23 cellular contexts compared by ENCODE assay signal in genomic region chr16:2285731-2286191, GRCh38. TPM values are rescaled to one million over a fixed set of nuclear protein-coding genes. Genes with fewer than 3 reads are reported as not detected.
DNase-seq lines count a peak whose midpoint lies in the region; FAIRE-seq and TF ChIP-seq lines count a peak whose summit lies in the region.
"Had no signal": no experiment of that assay in that cellular context is flagged by ENCODE, and none has a peak within 500 bp of the region (broad histone marks: within the 10 kb centered on the region; RNA-seq: fewer than 3 reads in every experiment).

No MANE protein-coding gene starts in this region.

- no peak overlapping the region for H3K27ac ChIP-seq in kidney (ENCODE audit: low read depth in 2 of 2, low read length in 2 of 2)
- H3K27ac ChIP-seq in WERI-Rb-1, result no peak overlapping the region; the same call in 1 of the 2 replicates
- H3K27ac ChIP-seq: A549; BLaER1 treated with 17β-estradiol and CSF1 and Interleukin-3, amounts not matched to agents 10 nM and 100 nM had no signal

- H3K9me3 ChIP-seq in kidney (ENCODE audit: control insufficient read depth in 1 of 2, low read length in 2 of 2) (no peaks in the 10 kb centered on the region), WERI-Rb-1 (ENCODE audit: severe bottlenecking) (peaks cover 5% of the 10 kb centered on the region)
- H3K9me3 ChIP-seq: A549; BLaER1 treated with 17β-estradiol and CSF1 and Interleukin-3, amounts not matched to agents 10 nM and 100 nM had no signal

- FAIRE-seq in bronchial epithelial cell (lab: Jason Lieb, UNC) (peak; percentile 32), kidney (lab: Jason Lieb, UNC) (no peak)
- FAIRE-seq: A549, G401.6, GM12892, GM18507 had no signal

- H3K4me3 ChIP-seq in bronchial epithelial cell (ENCODE audit: low read depth, low read length), result no peak overlapping the region
- H3K4me3 ChIP-seq in kidney (ENCODE audit: low read length in 2 of 2), result no peak overlapping the region
- no peak overlapping the region for H3K4me3 ChIP-seq in WERI-Rb-1 (ENCODE audit: low read depth, low read length)
- H3K4me3 ChIP-seq: A549; BLaER1 treated with 17β-estradiol and CSF1 and Interleukin-3, amounts not matched to agents 10 nM and 100 nM; GM23338 had no signal

- TF ChIP-seq CTCF in bronchial epithelial cell (IDR thresholded peaks at IDR 0.05; ENCODE audit: insufficient read depth, low read length, severe bottlenecking) (no peak), kidney (IDR thresholded peaks at IDR 0.05; ENCODE audit: borderline replicate concordance, extremely low read depth, insufficient read depth) (no peak), WERI-Rb-1 (IDR thresholded peaks at IDR 0.05; ENCODE audit: low read depth, low read length) (no peak), CD14-positive monocyte (IDR thresholded peaks at IDR 0.05) (no peak)

- H3K27me3 ChIP-seq in bronchial epithelial cell (ENCODE audit: control insufficient read depth, insufficient read depth, low read length) (no peaks in the 10 kb centered on the region), WERI-Rb-1 (ENCODE audit: insufficient read depth, low read depth, severe bottlenecking) (no peaks in the 10 kb centered on the region)
- H3K27me3 ChIP-seq: BLaER1 treated with 17β-estradiol and CSF1 and Interleukin-3, amounts not matched to agents 10 nM and 100 nM had no signal

- H3K27ac Mint-ChIP-seq in CD14-positive monocyte, result no peak overlapping the region
- H3K27ac Mint-ChIP-seq: B cell; CD8-positive, alpha-beta memory T cell; GM23338 had no signal

- H3K4me1 Mint-ChIP-seq in CD14-positive monocyte, result no peaks in the 10 kb centered on the region
- H3K4me1 Mint-ChIP-seq: B cell; CD4-positive, CD25-positive, alpha-beta regulatory T cell; CD8-positive, alpha-beta memory T cell; GM23338 had no signal

- no peaks in the 10 kb centered on the region for H3K4me1 ChIP-seq in kidney (ENCODE audit: control insufficient read depth in 1 of 2, insufficient read depth in 1 of 2, low read depth in 1 of 2, low read length in 2 of 2)
- H3K4me1 ChIP-seq: A549 had no signal

- H3K9me3 Mint-ChIP-seq in CD14-positive monocyte, result no peaks in the 10 kb centered on the region
- H3K9me3 Mint-ChIP-seq: CD4-positive, CD25-positive, alpha-beta regulatory T cell; CD8-positive, alpha-beta memory T cell; GM23338; H9 had no signal

- peaks cover 0 to 9% (median 4%) of the 10 kb centered on the region in 3 donors for H3K27me3 Mint-ChIP-seq in CD14-positive monocyte (ENCODE audit: low read depth in 3 of 3)
- H3K27me3 Mint-ChIP-seq: B cell; CD4-positive, CD25-positive, alpha-beta regulatory T cell had no signal

- no peak overlapping the region for H3K9ac ChIP-seq in kidney (ENCODE audit: low read length in 2 of 2)
- H3K9ac ChIP-seq: BLaER1 treated with 17β-estradiol and CSF1 and Interleukin-3, amounts not matched to agents 10 nM and 100 nM had no signal

- H3K36me3 ChIP-seq in bronchial epithelial cell (ENCODE audit: control insufficient read depth, insufficient read depth, low read length), result no peaks in the 10 kb centered on the region
- no peaks in the 10 kb centered on the region for H3K36me3 ChIP-seq in kidney (ENCODE audit: control insufficient read depth in 1 of 2, insufficient read depth in 2 of 2, low read length in 2 of 2)
- H3K36me3 ChIP-seq in WERI-Rb-1, result peaks cover 53% of the 10 kb centered on the region

- intact Hi-C loops in kidney (cut with DNase I) (no loop called here), CD14-positive monocyte (cut with micrococcal nuclease) (no loop called here)

- H3K4me3 Mint-ChIP-seq in CD14-positive monocyte, result no peak overlapping the region
- H3K4me3 Mint-ChIP-seq: B cell; CD8-positive, alpha-beta memory T cell; GM23338; H9 had no signal

- H3K36me3 Mint-ChIP-seq in CD14-positive monocyte, result no peaks in the 10 kb centered on the region

- DNase-seq in ELF-1 (ENCODE audit: low read depth, low spot score) (peak; percentile 19), bronchial epithelial cell (ENCODE audit: low read depth) (no peak), kidney (peak; percentile 55), WERI-Rb-1 (no peak), nucleus accumbens (lab: John Stamatoyannopoulos, UW) (no peak), NCI-H2107 treated with DMSO at 0.1 percent for 48 hours (lab: John Stamatoyannopoulos, UW; ENCODE audit: unreplicated experiment) (no peak), CD14-positive monocyte (ENCODE audit: low spot score) (no peak)
- DNase-seq: CD4-positive, CD25-positive, alpha-beta regulatory T cell; CD8-positive, alpha-beta memory T cell; COR-L47; DMS 273 treated with DMSO at 0.1 percent for 48 hours; DMS53; DND-41; EL; KG1 had no signal

RNA-seq across cellular contexts. Expression of gene RNPS1, which starts 17.8 kb away (rescaled TPM):
- 73.5 and 84.7 TPM in 2 replicates for total RNA-seq in bronchial epithelial cell
- 134 TPM for total RNA-seq in kidney
- 102 TPM for polyA plus RNA-seq in kidney (ENCODE audit: insufficient read depth, low read depth, low replicate concordance)
- 100 to 1,000 TPM in 1 of 2 donors, 10 to 100 TPM in 1; 93.7 to 106 TPM for polyA plus RNA-seq in CD14-positive monocyte

RNA-seq across cellular contexts. Expression of gene ECI1, which starts 34.4 kb away (rescaled TPM):
- total RNA-seq in bronchial epithelial cell, result 87.8 and 140 TPM in 2 replicates
- total RNA-seq in kidney, result 98.1 TPM
- 233 TPM for polyA plus RNA-seq in kidney (ENCODE audit: insufficient read depth, low read depth, low replicate concordance)
- polyA plus RNA-seq in CD14-positive monocyte, result 10 to 100 TPM; 52.3 to 74.5 TPM

RNA-seq across cellular contexts. Expression of gene DNASE1L2, which starts 49.5 kb away (rescaled TPM):
- total RNA-seq in bronchial epithelial cell (under 0.01 and 0.64 TPM in 2 replicates), kidney (0.88 TPM)
- polyA plus RNA-seq in kidney (ENCODE audit: insufficient read depth, low read depth, low replicate concordance) (0.88 TPM), CD14-positive monocyte (not detected)
- total RNA-seq: GM23338 had no signal
- polyA plus RNA-seq: CD4-positive, CD25-positive, alpha-beta regulatory T cell; CD8-positive, alpha-beta memory T cell had no signal

RNA-seq across cellular contexts. Expression of gene ABCA3, which starts 54.8 kb away (rescaled TPM):
- total RNA-seq in bronchial epithelial cell (under 0.01 and 0.51 TPM in 2 replicates), kidney (35.5 TPM)
- polyA plus RNA-seq in kidney (ENCODE audit: insufficient read depth, low read depth, low replicate concordance) (5.5 TPM), CD14-positive monocyte (under 1 TPM; 0.06 to 0.68 TPM)

Comparison
In these comparisons a context has a peak if more than half of its experiments do, and no peak if none do; other contexts are left out.
1. DNase-seq: peak in ELF-1 (single experiment) and kidney (single experiment); none in bronchial epithelial cell (single experiment), WERI-Rb-1 (single experiment), nucleus accumbens (0 of 56), NCI-H2107 treated with DMSO at 0.1 percent for 48 hours (single experiment) and CD14-positive monocyte (single experiment).